Comparison of ENCODE assay signal across 8 cellular contexts in genomic region chr5:71778678-71779276, GRCh38.
DNase-seq lines count a peak whose midpoint lies in the region; ATAC-seq and TF ChIP-seq lines count a peak whose summit lies in the region.

No MANE protein-coding gene starts in this region.

- no peak for ATAC-seq in GM21515 (IDR thresholded peaks at IDR 0.05; ENCODE audit: unreplicated experiment)

- DNase-seq in activated CD4-positive, alpha-beta T cell treated with anti-CD3 and anti-CD28 coated beads, Interleukin-2, amount 50 U/mL, for 48 hours, result peak; percentile 15 to 23
- no peak for DNase-seq in activated CD4-positive, alpha-beta T cell treated with anti-CD3 and anti-CD28 coated beads for 4 hours
- DNase-seq in NCI-H748 (lab: John Stamatoyannopoulos, UW; ENCODE audit: unreplicated experiment) (peak; percentile 67), epithelial cell of esophagus (ENCODE audit: low read depth) (peak; percentile 58), posterior cingulate gyrus (peak in 7 of 10 donors; percentile 30 to 94 (median 60)), epidermal melanocyte (ENCODE audit: insufficient read length, low spot score) (no peak), T-helper 9 cell (no peak)

- TF ChIP-seq CTCF in epithelial cell of esophagus (IDR thresholded peaks at IDR 0.05; ENCODE audit: insufficient read depth, low read depth, low read length, missing control alignments), result peak; percentile 82

- no peak overlapping the region for H3K4me3 ChIP-seq in epithelial cell of esophagus (ENCODE audit: low read length)

- intact Hi-C loops in posterior cingulate gyrus (cut with DNase I), result no loop called here

Comparison
In these comparisons a context has a peak if more than half of its experiments do, and no peak if none do; other contexts are left out.
1. DNase-seq: peak in activated CD4-positive, alpha-beta T cell treated with anti-CD3 and anti-CD28 coated beads, Interleukin-2, amount 50 U/mL, for 48 hours (2 of 2), NCI-H748 (single experiment), epithelial cell of esophagus (single experiment) and posterior cingulate gyrus (7 of 10); none in activated CD4-positive, alpha-beta T cell treated with anti-CD3 and anti-CD28 coated beads for 4 hours (0 of 2), epidermal melanocyte (single experiment) and T-helper 9 cell (single experiment).